ENCODE assay signal across 11 cellular contexts in genomic region chr5:96788112-96788749, GRCh38. TPM values are rescaled to one million over a fixed set of nuclear protein-coding genes. Genes with fewer than 3 reads are reported as not detected.
DNase-seq lines count a peak whose midpoint lies in the region; ATAC-seq lines count a peak whose summit lies in the region.
"Had no signal": no experiment of that assay in that cellular context is flagged by ENCODE, and none has a peak within 500 bp of the region (broad histone marks: within the 10 kb centered on the region; RNA-seq: fewer than 3 reads in every experiment).

No MANE protein-coding gene starts in this region.

- H3K4me3 Mint-ChIP-seq in activated T-cell treated with anti-CD3 and anti-CD28 coated beads, Interleukin-2, amount 50 U/mL, for 24 hours = no peak overlapping the region
- no peak overlapping the region for H3K4me3 Mint-ChIP-seq in activated T-helper 17 cell treated with anti-CD3 and anti-CD28 coated beads, Interleukin-2, amount 50 U/mL, for 72 hours
- H3K4me3 Mint-ChIP-seq in immature natural killer cell = no peak overlapping the region
- H3K4me3 Mint-ChIP-seq in stimulated activated naive CD8-positive, alpha-beta T cell treated with anti-CD3 and anti-CD28 coated beads, Interleukin-15, amount 100 ng/mL, for 72 hours = no peak overlapping the region

- DNase-seq in activated T-cell treated with anti-CD3 and anti-CD28 coated beads, Interleukin-2, amount 50 U/mL, for 24 hours = no peak
- DNase-seq in activated T-cell treated with anti-CD3 and anti-CD28 coated beads for 4 hours (no peak), immature natural killer cell (no peak)
- DNase-seq in stimulated activated naive CD8-positive, alpha-beta T cell treated with anti-CD3 and anti-CD28 coated beads, Interleukin-15, amount 100 ng/mL, for 72 hours = no peak
- no peak for DNase-seq in stimulated activated CD4-positive, alpha-beta T cell treated with anti-CD3 and anti-CD28 coated beads, Interleukin-2, amount 100 ng/mL, for 48 hours
- DNase-seq: DMS79 treated with DMSO at 0.1 percent for 48 hours, NCI-H510A, SHP77 treated with DMSO at 0.1 percent for 48 hours had no signal

- peaks cover 92% of the 10 kb centered on the region for H3K36me3 Mint-ChIP-seq in activated T-cell treated with anti-CD3 and anti-CD28 coated beads, Interleukin-2, amount 50 U/mL, for 24 hours (ENCODE audit: low read depth)
- H3K36me3 Mint-ChIP-seq in activated T-helper 17 cell treated with anti-CD3 and anti-CD28 coated beads, Interleukin-2, amount 50 U/mL, for 72 hours (ENCODE audit: low read depth) = peaks cover 97% of the 10 kb centered on the region
- peaks cover 4 to 49% (median 36%) of the 10 kb centered on the region in 3 donors for H3K36me3 Mint-ChIP-seq in immature natural killer cell

- H3K27me3 Mint-ChIP-seq in activated T-cell treated with anti-CD3 and anti-CD28 coated beads, Interleukin-2, amount 50 U/mL, for 24 hours = no peaks in the 10 kb centered on the region
- H3K27me3 Mint-ChIP-seq in activated T-helper 17 cell treated with anti-CD3 and anti-CD28 coated beads, Interleukin-2, amount 50 U/mL, for 72 hours = no peaks in the 10 kb centered on the region
- H3K27me3 Mint-ChIP-seq in immature natural killer cell (ENCODE audit: low read depth in 3 of 3) = peaks cover 0 to 21% (median 6%) of the 10 kb centered on the region in 3 donors
- H3K27me3 Mint-ChIP-seq in stimulated activated naive CD8-positive, alpha-beta T cell treated with anti-CD3 and anti-CD28 coated beads, Interleukin-15, amount 100 ng/mL, for 72 hours = no peaks in the 10 kb centered on the region

- peak; percentile 80 for ATAC-seq in activated T-helper 17 cell treated with anti-CD3 and anti-CD28 coated beads, Interleukin-2, amount 50 U/mL, for 72 hours (replicated peaks)
- peak; percentile 78 for ATAC-seq in stimulated activated naive CD8-positive, alpha-beta T cell treated with anti-CD3 and anti-CD28 coated beads, Interleukin-15, amount 100 ng/mL, for 72 hours
- ATAC-seq in HG03025 (IDR thresholded peaks at IDR 0.05; ENCODE audit: low FRiP score, unreplicated experiment) (no peak), GM21737 (IDR thresholded peaks at IDR 0.05; ENCODE audit: unreplicated experiment) (no peak)

- H3K9me3 Mint-ChIP-seq in activated T-cell treated with anti-CD3 and anti-CD28 coated beads, Interleukin-2, amount 50 U/mL, for 24 hours = no peaks in the 10 kb centered on the region
- H3K9me3 Mint-ChIP-seq in activated T-helper 17 cell treated with anti-CD3 and anti-CD28 coated beads, Interleukin-2, amount 50 U/mL, for 72 hours = no peaks in the 10 kb centered on the region
- no peaks in the 10 kb centered on the region for H3K9me3 Mint-ChIP-seq in immature natural killer cell
- no peaks in the 10 kb centered on the region for H3K9me3 Mint-ChIP-seq in stimulated activated naive CD8-positive, alpha-beta T cell treated with anti-CD3 and anti-CD28 coated beads, Interleukin-15, amount 100 ng/mL, for 72 hours

- H3K4me1 Mint-ChIP-seq in activated T-cell treated with anti-CD3 and anti-CD28 coated beads, Interleukin-2, amount 50 U/mL, for 24 hours (ENCODE audit: low read depth) = peaks cover 17% of the 10 kb centered on the region
- peaks cover 5% of the 10 kb centered on the region for H3K4me1 Mint-ChIP-seq in activated T-helper 17 cell treated with anti-CD3 and anti-CD28 coated beads, Interleukin-2, amount 50 U/mL, for 72 hours
- peaks cover 6 to 21% of the 10 kb centered on the region in 2 donors for H3K4me1 Mint-ChIP-seq in immature natural killer cell
- peaks cover 22% of the 10 kb centered on the region for H3K4me1 Mint-ChIP-seq in stimulated activated naive CD8-positive, alpha-beta T cell treated with anti-CD3 and anti-CD28 coated beads, Interleukin-15, amount 100 ng/mL, for 72 hours

- peak overlapping the region; percentile 74 for H3K27ac Mint-ChIP-seq in activated T-cell treated with anti-CD3 and anti-CD28 coated beads, Interleukin-2, amount 50 U/mL, for 24 hours
- H3K27ac Mint-ChIP-seq in activated T-helper 17 cell treated with anti-CD3 and anti-CD28 coated beads, Interleukin-2, amount 50 U/mL, for 72 hours = peak overlapping the region; percentile 83
- peak overlapping the region in 5 of 6 donors; percentile 26 to 88 (median 51) for H3K27ac Mint-ChIP-seq in immature natural killer cell
- peak overlapping the region; percentile 36 to 62 for H3K27ac Mint-ChIP-seq in stimulated activated naive CD8-positive, alpha-beta T cell treated with anti-CD3 and anti-CD28 coated beads, Interleukin-15, amount 100 ng/mL, for 72 hours

RNA-seq across cellular contexts. Expression of gene ERAP1, which starts 19.5 kb away (rescaled TPM):
- 100 to 1,000 TPM in 1 of 2 donors, 10 to 100 TPM in 1; 65.5 to 104 TPM for total RNA-seq in activated T-helper 17 cell treated with anti-CD3 and anti-CD28 coated beads, Interleukin-2, amount 50 U/mL, for 72 hours
- polyA plus RNA-seq in immature natural killer cell = 10 to 100 TPM; 44.5 to 81.3 (median 70.8) TPM

Comparison
In these comparisons a context has a peak if more than half of its experiments do, and no peak if none do; other contexts are left out.
1. ATAC-seq: peak in activated T-helper 17 cell treated with anti-CD3 and anti-CD28 coated beads, Interleukin-2, amount 50 U/mL, for 72 hours (single experiment) and stimulated activated naive CD8-positive, alpha-beta T cell treated with anti-CD3 and anti-CD28 coated beads, Interleukin-15, amount 100 ng/mL, for 72 hours (single experiment); none in HG03025 (single experiment) and GM21737 (single experiment).
2. Peak in every context shown above with its lines, with median percentiles within 50 percentile points of each other: H3K27ac Mint-ChIP-seq.